In genomic region chr3:176106380-176106779, GRCh38 we compare ENCODE assay signal across 21 cellular contexts.
A peak's percentile ranks its signal among the peaks of the same experiment; 100 is the strongest.
DNase-seq lines count a peak whose midpoint lies in the region; ATAC-seq, FAIRE-seq and TF ChIP-seq lines count a peak whose summit lies in the region.
"Had no signal": no experiment of that assay in that cellular context is flagged by ENCODE, and none has a peak within 500 bp of the region (broad histone marks: within the 10 kb centered on the region; RNA-seq: fewer than 3 reads in every experiment).

No MANE protein-coding gene starts in this region.

- H3K27me3 Mint-ChIP-seq in activated naive CD8-positive, alpha-beta T cell treated with anti-CD3 and anti-CD28 coated beads for 36 hours: no peaks in the 10 kb centered on the region

- no peak for TF ChIP-seq POLR2A in A549 (IDR thresholded peaks at IDR 0.05; ENCODE audit: low read length)

- CTCF ChIA-PET in A549 (lab: Yijun Ruan, JAX) (no interaction called here), HEK293 (lab: Yijun Ruan, JAX) (no interaction called here)

- H3K27ac ChIP-seq in A549 (no peak overlapping the region), HEK293 (ENCODE audit: extremely low read depth, low read depth, low read length) (no peak overlapping the region)
- H3K27ac ChIP-seq: RWPE1 had no signal

- WGBS in A549 (ENCODE audit: missing lambda C conversion rate): 12% methylated on average over 2 of the region's 2 CpGs

- TF ChIP-seq RAD21 in A549 (conservative IDR thresholded peaks at IDR 0.05 in 1 of 2, IDR thresholded peaks at IDR 0.05 in 1 of 2): no peak

- DNase-seq in A549 (ENCODE audit: low read depth in 1 of 2, low spot score in 1 of 2) (no peak), astrocyte of the cerebellum (ENCODE audit: low read depth) (peak; percentile 1), fibroblast of peridontal ligament (ENCODE audit: extremely low read depth) (peak; percentile 18), islet precursor cell (no peak), GM19239 (ENCODE audit: insufficient read length, low spot score) (no peak)
- DNase-seq in activated naive CD8-positive, alpha-beta T cell treated with anti-CD3 and anti-CD28 coated beads for 36 hours: no peak
- DNase-seq in NK-92 treated with Interleukin-12 subunit alpha and Interleukin-12 subunit beta, amount 100 ng/mL, for 24 hours (lab: John Stamatoyannopoulos, UW): no peak
- DNase-seq: 8988T, Calu3, DMS153, DND-41, Karpas-422, NCI-H1092, NCI-H1417 treated with DMSO at 0.1 percent for 48 hours, NCI-H1694 treated with DMSO at 0.1 percent for 48 hours, NCI-H2081, NCI-H2227 treated with DMSO at 0.1 percent for 48 hours, NCI-H526 treated with DMSO at 0.1 percent for 48 hours, SHP77 had no signal

- no peaks in the 10 kb centered on the region for H3K9me3 ChIP-seq in A549
- no peaks in the 10 kb centered on the region for H3K9me3 ChIP-seq in HEK293 (ENCODE audit: control insufficient read depth, insufficient read depth, low read depth, low read length)

- H3K36me3 Mint-ChIP-seq in activated naive CD8-positive, alpha-beta T cell treated with anti-CD3 and anti-CD28 coated beads for 36 hours: no peaks in the 10 kb centered on the region

- H3K4me1 ChIP-seq in A549: no peaks in the 10 kb centered on the region
- no peaks in the 10 kb centered on the region for H3K4me1 ChIP-seq in HEK293 (ENCODE audit: control insufficient read depth, insufficient read depth, low read length)

- no peaks in the 10 kb centered on the region for H3K36me3 ChIP-seq in HEK293 (ENCODE audit: control insufficient read depth in 2 of 2, insufficient read depth in 1 of 2, low read length in 2 of 2)

- in situ Hi-C loops in astrocyte of the cerebellum (cut with HindIII; ENCODE audit: low sequenced_read_pairs): no loop called here

- no peak overlapping the region for H3K4me3 Mint-ChIP-seq in activated naive CD8-positive, alpha-beta T cell treated with anti-CD3 and anti-CD28 coated beads for 36 hours

- H3K9me3 Mint-ChIP-seq in activated naive CD8-positive, alpha-beta T cell treated with anti-CD3 and anti-CD28 coated beads for 36 hours: peaks cover 5% of the 10 kb centered on the region

- TF ChIP-seq CTCF in A549 (IDR thresholded peaks at IDR 0.05) (no peak), HEK293 (tag by site-specific recombination; IDR thresholded peaks at IDR 0.05) (no peak), astrocyte of the cerebellum (IDR thresholded peaks at IDR 0.05; ENCODE audit: low read depth, low read length, missing control alignments) (no peak)

- no peak for TF ChIP-seq EP300 in A549 (IDR thresholded peaks at IDR 0.05)

- H3K4me3 ChIP-seq in A549 (no peak overlapping the region), HEK293 (ENCODE audit: low read depth, low read length) (no peak overlapping the region), astrocyte of the cerebellum (ENCODE audit: low read depth, low read length) (no peak overlapping the region)

- ATAC-seq in A549: no peak

- no peak for FAIRE-seq in A549 (lab: Jason Lieb, UNC)
- no peak for FAIRE-seq in GM19239 (lab: Jason Lieb, UNC)

- H3K27ac Mint-ChIP-seq in activated naive CD8-positive, alpha-beta T cell treated with anti-CD3 and anti-CD28 coated beads for 36 hours: no peak overlapping the region

- H3K4me1 Mint-ChIP-seq in activated naive CD8-positive, alpha-beta T cell treated with anti-CD3 and anti-CD28 coated beads for 36 hours: no peaks in the 10 kb centered on the region

- H3K4me2 ChIP-seq in A549: no peak overlapping the region

- POLR2A ChIA-PET in A549 (lab: Yijun Ruan, JAX): no interaction called here
- POLR2A ChIA-PET in HEK293 (lab: Yijun Ruan, JAX): no interaction called here

TF ChIP-seq in A549, 52 proteins besides CTCF, POLR2A, EP300 and RAD21:
- TF ChIP-seq, protein P1, sequence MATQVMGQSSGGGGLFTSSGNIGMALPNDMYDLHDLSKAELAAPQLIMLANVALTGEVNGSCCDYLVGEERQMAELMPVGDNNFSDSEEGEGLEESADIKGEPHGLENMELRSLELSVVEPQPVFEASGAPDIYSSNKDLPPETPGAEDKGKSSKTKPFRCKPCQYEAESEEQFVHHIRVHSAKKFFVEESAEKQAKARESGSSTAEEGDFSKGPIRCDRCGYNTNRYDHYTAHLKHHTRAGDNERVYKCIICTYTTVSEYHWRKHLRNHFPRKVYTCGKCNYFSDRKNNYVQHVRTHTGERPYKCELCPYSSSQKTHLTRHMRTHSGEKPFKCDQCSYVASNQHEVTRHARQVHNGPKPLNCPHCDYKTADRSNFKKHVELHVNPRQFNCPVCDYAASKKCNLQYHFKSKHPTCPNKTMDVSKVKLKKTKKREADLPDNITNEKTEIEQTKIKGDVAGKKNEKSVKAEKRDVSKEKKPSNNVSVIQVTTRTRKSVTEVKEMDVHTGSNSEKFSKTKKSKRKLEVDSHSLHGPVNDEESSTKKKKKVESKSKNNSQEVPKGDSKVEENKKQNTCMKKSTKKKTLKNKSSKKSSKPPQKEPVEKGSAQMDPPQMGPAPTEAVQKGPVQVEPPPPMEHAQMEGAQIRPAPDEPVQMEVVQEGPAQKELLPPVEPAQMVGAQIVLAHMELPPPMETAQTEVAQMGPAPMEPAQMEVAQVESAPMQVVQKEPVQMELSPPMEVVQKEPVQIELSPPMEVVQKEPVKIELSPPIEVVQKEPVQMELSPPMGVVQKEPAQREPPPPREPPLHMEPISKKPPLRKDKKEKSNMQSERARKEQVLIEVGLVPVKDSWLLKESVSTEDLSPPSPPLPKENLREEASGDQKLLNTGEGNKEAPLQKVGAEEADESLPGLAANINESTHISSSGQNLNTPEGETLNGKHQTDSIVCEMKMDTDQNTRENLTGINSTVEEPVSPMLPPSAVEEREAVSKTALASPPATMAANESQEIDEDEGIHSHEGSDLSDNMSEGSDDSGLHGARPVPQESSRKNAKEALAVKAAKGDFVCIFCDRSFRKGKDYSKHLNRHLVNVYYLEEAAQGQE (IDR thresholded peaks at IDR 0.05): peak; percentile 39; the same call in 1 of the 2 replicates
- TF ChIP-seq, protein P2, sequence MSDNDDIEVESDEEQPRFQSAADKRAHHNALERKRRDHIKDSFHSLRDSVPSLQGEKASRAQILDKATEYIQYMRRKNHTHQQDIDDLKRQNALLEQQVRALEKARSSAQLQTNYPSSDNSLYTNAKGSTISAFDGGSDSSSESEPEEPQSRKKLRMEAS (IDR thresholded peaks at IDR 0.05): no peak
- no peak for TF ChIP-seq BHLHE40 (IDR thresholded peaks at IDR 0.05; ENCODE audit: low read depth, low read length)

TF ChIP-seq in HEK293, 187 proteins besides CTCF, POLR2A, EP300 and RAD21:
- TF ChIP-seq, protein P3, sequence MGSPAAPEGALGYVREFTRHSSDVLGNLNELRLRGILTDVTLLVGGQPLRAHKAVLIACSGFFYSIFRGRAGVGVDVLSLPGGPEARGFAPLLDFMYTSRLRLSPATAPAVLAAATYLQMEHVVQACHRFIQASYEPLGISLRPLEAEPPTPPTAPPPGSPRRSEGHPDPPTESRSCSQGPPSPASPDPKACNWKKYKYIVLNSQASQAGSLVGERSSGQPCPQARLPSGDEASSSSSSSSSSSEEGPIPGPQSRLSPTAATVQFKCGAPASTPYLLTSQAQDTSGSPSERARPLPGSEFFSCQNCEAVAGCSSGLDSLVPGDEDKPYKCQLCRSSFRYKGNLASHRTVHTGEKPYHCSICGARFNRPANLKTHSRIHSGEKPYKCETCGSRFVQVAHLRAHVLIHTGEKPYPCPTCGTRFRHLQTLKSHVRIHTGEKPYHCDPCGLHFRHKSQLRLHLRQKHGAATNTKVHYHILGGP (tag by site-specific recombination; IDR thresholded peaks at IDR 0.05): no peak
- TF ChIP-seq, protein P1 (tag by site-specific recombination; IDR thresholded peaks at IDR 0.05): peak; percentile 84

Comparison
In these comparisons a context has a peak if more than half of its experiments do, and no peak if none do; other contexts are left out.
1. DNase-seq: peak in astrocyte of the cerebellum (single experiment) and fibroblast of peridontal ligament (single experiment); none in A549 (0 of 2), activated naive CD8-positive, alpha-beta T cell treated with anti-CD3 and anti-CD28 coated beads for 36 hours (single experiment), islet precursor cell (single experiment), NK-92 treated with Interleukin-12 subunit alpha and Interleukin-12 subunit beta, amount 100 ng/mL, for 24 hours (single experiment) and GM19239 (single experiment).